8 cellular contexts compared by ENCODE assay signal in genomic region chr11:111918390-111919256, GRCh38. TPM values are rescaled to one million over a fixed set of nuclear protein-coding genes. Genes with fewer than 3 reads are reported as not detected.
A peak's percentile ranks its signal among the peaks of the same experiment; 100 is the strongest.
DNase-seq lines count a peak whose midpoint lies in the region; ATAC-seq lines count a peak whose summit lies in the region.

TSS of gene C11orf52 (plus strand) at chr11:111918913. CDS start at chr11:111918973, 60 bp downstream.

- H3K9me3 Mint-ChIP-seq in naive thymus-derived CD4-positive, alpha-beta T cell = no peaks in the 10 kb centered on the region

- H2BK5ac ChIP-seq in mesenchymal stem cell (ENCODE audit: low read depth, low read length, poor library complexity, severe bottlenecking) = no peak within 1 kb of the TSS

- no peak within 1 kb of the TSS for H3K14ac ChIP-seq in mesenchymal stem cell (ENCODE audit: low read length in 2 of 2)

- no peak within 1 kb of the TSS for H3K18ac ChIP-seq in mesenchymal stem cell (ENCODE audit: low read depth in 1 of 2, low read length in 2 of 2)

- H3K4ac ChIP-seq in mesenchymal stem cell (ENCODE audit: low read depth in 1 of 2, low read length in 2 of 2) = no peak within 1 kb of the TSS

- no peak within 1 kb of the TSS for H3K27ac Mint-ChIP-seq in naive thymus-derived CD4-positive, alpha-beta T cell

- no peak within 1 kb of the TSS for H3K23ac ChIP-seq in mesenchymal stem cell (ENCODE audit: low read length in 2 of 2)

- H3K4me3 ChIP-seq in mesenchymal stem cell (ENCODE audit: insufficient read depth in 1 of 2, low read depth in 1 of 2, low read length in 2 of 2) = peak within 1 kb of the TSS in 1 of 2 experiments; percentile 20
- H3K4me3 ChIP-seq in naive thymus-derived CD4-positive, alpha-beta T cell (ENCODE audit: low read length) = no peak within 1 kb of the TSS

- intact Hi-C loops in naive thymus-derived CD4-positive, alpha-beta T cell (cut with micrococcal nuclease) = loop anchor here in 1 of 2 donors (2.0 kb wide), 1 partner anchor 18 kb away; no protein-coding TSS in a partner anchor

- POLR2A ChIA-PET in naive thymus-derived CD4-positive, alpha-beta T cell (lab: Charles Lee) = interaction anchor here (1.3 kb wide), 1 partner anchor 21 kb away, joined by 4 read pairs; no protein-coding TSS in a partner anchor

- no peak within 1 kb of the TSS for H2BK120ac ChIP-seq in mesenchymal stem cell (ENCODE audit: low read depth, low read length)

- H3K4me3 Mint-ChIP-seq in naive thymus-derived CD4-positive, alpha-beta T cell = peak within 1 kb of the TSS in 1 of 10 donors; percentile 7

- no peaks in the 10 kb centered on the region for H3K36me3 Mint-ChIP-seq in naive thymus-derived CD4-positive, alpha-beta T cell

- peak within 1 kb of the TSS; percentile 8 for H3K9ac ChIP-seq in mesenchymal stem cell (ENCODE audit: low read length)

- H2BK15ac ChIP-seq in mesenchymal stem cell (ENCODE audit: low read depth, poor library complexity, severe bottlenecking) = no peak within 1 kb of the TSS

- H4K8ac ChIP-seq in mesenchymal stem cell (ENCODE audit: low read length) = peak within 1 kb of the TSS; percentile 27

- no peaks in the 10 kb centered on the region for H3K27me3 ChIP-seq in mesenchymal stem cell (ENCODE audit: control insufficient read depth in 1 of 2, insufficient read depth in 1 of 2, low read length in 2 of 2)
- H3K27me3 ChIP-seq in naive thymus-derived CD4-positive, alpha-beta T cell (ENCODE audit: control insufficient read depth in 2 of 2, insufficient read depth in 2 of 2, low read length in 2 of 2) = no peaks in the 10 kb centered on the region

- H3K9me3 ChIP-seq in mesenchymal stem cell (ENCODE audit: control insufficient read depth, low read length) = no peaks in the 10 kb centered on the region
- no peaks in the 10 kb centered on the region for H3K9me3 ChIP-seq in naive thymus-derived CD4-positive, alpha-beta T cell (ENCODE audit: control insufficient read depth in 2 of 3, low read length in 3 of 3)

- peaks cover 25 to 47% (median 34%) of the 10 kb centered on the region in 5 donors for H3K27me3 Mint-ChIP-seq in naive thymus-derived CD4-positive, alpha-beta T cell

- no peak within 1 kb of the TSS for H2AK5ac ChIP-seq in mesenchymal stem cell (ENCODE audit: low read length, severe bottlenecking)

- no peak within 1 kb of the TSS for H2AFZ ChIP-seq in mesenchymal stem cell (ENCODE audit: low read depth, low read length)

- peaks cover 0 to 11% of the 10 kb centered on the region in 2 experiments for H3K36me3 ChIP-seq in mesenchymal stem cell (ENCODE audit: control insufficient read depth in 1 of 2, insufficient read depth in 2 of 2, low read depth in 1 of 2, low read length in 2 of 2)
- no peaks in the 10 kb centered on the region for H3K36me3 ChIP-seq in naive thymus-derived CD4-positive, alpha-beta T cell (ENCODE audit: control insufficient read depth in 2 of 3, insufficient read depth in 3 of 3, low read length in 3 of 3)

- DNase-seq in Caki2 (ENCODE audit: low read depth) (peak; percentile 53), NCI-H187 treated with DMSO at 0.1 percent for 48 hours (lab: John Stamatoyannopoulos, UW) (peak; percentile 89), cortex of kidney (lab: John Stamatoyannopoulos, UW) (peak; percentile 18), mesenchymal stem cell (peak; percentile 31), MV-4-11 (lab: John Stamatoyannopoulos, UW) (no peak)
- DNase-seq in stimulated activated naive CD4-positive, alpha-beta T cell (lab: John Stamatoyannopoulos, UW) = no peak
- DNase-seq in naive thymus-derived CD4-positive, alpha-beta T cell = no peak

- in situ Hi-C loops in Caki2 (cut with HindIII; ENCODE audit: low pct_unique_long_range_greater_than_20kb, low sequenced_read_pairs) = no loop called here

- H3K4me1 ChIP-seq in mesenchymal stem cell (ENCODE audit: control insufficient read depth, insufficient read depth, low read depth, low read length) = peaks cover 4% of the 10 kb centered on the region
- no peaks in the 10 kb centered on the region for H3K4me1 ChIP-seq in naive thymus-derived CD4-positive, alpha-beta T cell (ENCODE audit: control insufficient read depth in 2 of 2, insufficient read depth in 2 of 2, low read length in 2 of 2)

- CTCF ChIA-PET in naive thymus-derived CD4-positive, alpha-beta T cell (lab: Charles Lee) = interaction anchor here (0.7 kb wide), 1 partner anchor 11 kb away, joined by 3 read pairs; no protein-coding TSS in a partner anchor

- no peak within 1 kb of the TSS for H2BK12ac ChIP-seq in mesenchymal stem cell (ENCODE audit: low read length in 2 of 2)

- H3K79me1 ChIP-seq in mesenchymal stem cell (replicated peaks; ENCODE audit: low read length, poor library complexity, severe bottlenecking) = no peaks in the 10 kb centered on the region

- no peak within 1 kb of the TSS for H3K27ac ChIP-seq in mesenchymal stem cell (ENCODE audit: low read length, poor library complexity, severe bottlenecking)
- no peak within 1 kb of the TSS for H3K27ac ChIP-seq in naive thymus-derived CD4-positive, alpha-beta T cell (ENCODE audit: low read depth, low read length)

- peaks cover 0 to 2% (median 0%) of the 10 kb centered on the region in 7 donors for H3K4me1 Mint-ChIP-seq in naive thymus-derived CD4-positive, alpha-beta T cell

- WGBS in mesenchymal stem cell = 65% methylated on average over 18 of the region's 19 CpGs

- peak within 1 kb of the TSS; percentile 46 for H3K4me2 ChIP-seq in mesenchymal stem cell (ENCODE audit: low read length, poor library complexity, severe bottlenecking)

- H4K91ac ChIP-seq in mesenchymal stem cell (ENCODE audit: low read length) = no peak within 1 kb of the TSS

- no peak for ATAC-seq in GM21717 (IDR thresholded peaks at IDR 0.05; ENCODE audit: unreplicated experiment)
- ATAC-seq in naive thymus-derived CD4-positive, alpha-beta T cell = no peak

RNA-seq across cellular contexts. Expression of gene C11orf52, which starts in this region (rescaled TPM):
- total RNA-seq in Caki2 (2014; rRNA removed; shearing (Covaris generic); ENCODE audit: low replicate concordance) = 1.7 TPM in 1 of 2 replicates, not detected in the other
- polyA plus RNA-seq in mesenchymal stem cell (2013, experiment 1 of 2) = 0.41 TPM
- 0.30 TPM for polyA plus RNA-seq in mesenchymal stem cell (2013, experiment 2 of 2)
- total RNA-seq in naive thymus-derived CD4-positive, alpha-beta T cell = not detected
- polyA plus RNA-seq in naive thymus-derived CD4-positive, alpha-beta T cell = under 1 TPM in 1 of 2 donors, not detected in 1; 0.26 TPM

Comparison
In these comparisons a context has a peak if more than half of its experiments do, and no peak if none do; other contexts are left out.
1. DNase-seq: peak in Caki2 (single experiment), NCI-H187 treated with DMSO at 0.1 percent for 48 hours (single experiment), cortex of kidney (single experiment) and mesenchymal stem cell (single experiment); none in stimulated activated naive CD4-positive, alpha-beta T cell (0 of 6), MV-4-11 (single experiment) and naive thymus-derived CD4-positive, alpha-beta T cell (0 of 9).